In the genomic region with DNA sequence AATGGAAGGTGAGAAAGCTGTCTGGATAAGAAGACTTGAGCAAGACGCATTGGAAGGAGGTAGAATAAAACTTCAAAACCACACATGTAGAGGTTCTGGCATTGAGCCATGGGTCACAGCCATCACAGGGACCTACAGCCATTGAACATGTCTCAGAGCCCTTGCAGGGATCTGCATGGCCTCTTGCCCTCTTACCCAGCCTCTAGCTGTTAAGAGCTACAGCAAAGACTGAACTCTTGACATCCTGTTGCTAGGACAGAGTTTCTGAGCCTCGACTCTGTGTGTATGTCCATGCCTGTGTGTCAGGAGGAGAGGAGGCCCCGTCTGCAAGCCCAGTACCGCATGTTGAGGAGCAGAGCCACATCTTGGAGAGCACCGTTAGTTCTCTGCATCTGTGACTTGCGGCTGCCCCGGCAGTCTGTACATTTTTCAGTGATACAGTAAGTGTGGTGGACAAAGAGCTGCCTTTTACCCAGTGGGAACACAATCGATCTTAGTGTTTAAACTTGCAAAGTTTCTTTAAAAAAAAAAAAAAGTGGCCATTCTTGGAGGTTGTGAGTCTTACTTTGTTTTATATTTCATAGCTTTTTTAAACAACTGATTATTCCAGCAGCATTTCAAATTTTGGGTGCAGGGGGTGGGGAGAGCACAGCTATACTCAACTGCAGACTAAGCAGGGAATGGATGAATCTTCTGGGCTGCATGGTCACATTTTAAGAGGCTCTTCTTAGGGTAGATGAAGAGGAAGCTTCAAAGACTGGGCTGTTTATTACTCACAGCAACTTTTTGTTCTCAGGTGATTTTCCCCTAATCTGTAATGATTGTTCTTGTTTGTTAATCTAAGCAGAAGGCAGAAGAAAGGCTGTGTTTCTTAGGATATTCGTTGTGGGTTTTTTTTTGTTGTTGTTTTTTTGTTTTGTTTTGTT, we compare ENCODE assay signal across 26 cellular contexts.
"Had no signal": no experiment of that assay in that cellular context is flagged by ENCODE, and none has a peak within 500 bp of the region (broad histone marks: within the 10 kb centered on the region; RNA-seq: fewer than 3 reads in every experiment).

No MANE protein-coding gene starts in this region.

- ATAC-seq: activated T-cell treated with anti-CD3 and anti-CD28 coated beads, Interleukin-2, amount 50 U/mL, for 4 hours; gastroesophageal sphincter; sciatic nerve; stimulated activated effector memory CD8-positive, alpha-beta T cell treated with anti-CD3 and anti-CD28 coated beads, Interleukin-12 subunit alpha, Interleukin-12 subunit beta, amount 100 ng/mL, for 72 hours; T-cell had no signal

- H3K27me3 ChIP-seq: gastroesophageal sphincter, stomach, suprapubic skin, tibial nerve had no signal

- H3K4me1 ChIP-seq: gastroesophageal sphincter, stomach, suprapubic skin had no signal

- DNase-seq: activated CD4-positive, alpha-beta T cell treated with anti-CD3 and anti-CD28 coated beads for 1 hour; activated CD4-positive, alpha-beta T cell treated with anti-CD3 and anti-CD28 coated beads, Interleukin-2, amount 50 U/mL, for 4 hours; activated CD8-positive, alpha-beta memory T cell treated with anti-CD3 and anti-CD28 coated beads, Interleukin-2, amount 50 U/mL, for 48 hours; activated naive CD4-positive, alpha-beta T cell treated with anti-CD3 and anti-CD28 coated beads for 36 hours; activated naive CD8-positive, alpha-beta T cell treated with anti-CD3 and anti-CD28 coated beads, Interleukin-2, amount 10 ng/mL, durations not matched to agents 7 days and 5 days; activated T-cell treated with anti-CD3 and anti-CD28 coated beads, Interleukin-2, amount 50 U/mL, for 4 hours; amniotic stem cell; cerebellar nuclear complex; cortex of kidney; erythroblast; head of caudate nucleus; hypothalamus; occipital lobe; small intestine; stimulated activated CD4-positive, alpha-beta T cell treated with anti-CD3 and anti-CD28 coated beads, Interleukin-2, amount 100 ng/mL, for 24 hours; stomach; T-cell had no signal

- H3K4me3 Mint-ChIP-seq: activated naive CD4-positive, alpha-beta T cell treated with anti-CD3 and anti-CD28 coated beads for 36 hours; activated naive CD8-positive, alpha-beta T cell treated with anti-CD3 and anti-CD28 coated beads, Interleukin-2, amount 10 ng/mL, durations not matched to agents 7 days and 5 days; activated T-cell treated with anti-CD3 and anti-CD28 coated beads, Interleukin-2, amount 50 U/mL, for 4 hours; nephron; stimulated activated effector memory CD8-positive, alpha-beta T cell treated with anti-CD3 and anti-CD28 coated beads, Interleukin-12 subunit alpha, Interleukin-12 subunit beta, amount 100 ng/mL, for 72 hours; T-cell; T-helper 2 cell treated with Interferon-gamma antibody and Interleukin-4, amounts not matched to agents 5 μg/mL and 100 μg/mL, for 36 hours had no signal

- H3K4me3 ChIP-seq: gastroesophageal sphincter, stomach, suprapubic skin, tibial nerve had no signal

- H3K36me3 Mint-ChIP-seq: stimulated activated effector memory CD8-positive, alpha-beta T cell treated with anti-CD3 and anti-CD28 coated beads, Interleukin-12 subunit alpha, Interleukin-12 subunit beta, amount 100 ng/mL, for 72 hours; T-cell had no signal

- H3K9me3 ChIP-seq: gastroesophageal sphincter, stomach, suprapubic skin, tibial nerve had no signal

- H3K27ac ChIP-seq: gastroesophageal sphincter, stomach, suprapubic skin had no signal

- H3K27ac Mint-ChIP-seq: activated naive CD4-positive, alpha-beta T cell treated with anti-CD3 and anti-CD28 coated beads for 36 hours; activated naive CD8-positive, alpha-beta T cell treated with anti-CD3 and anti-CD28 coated beads, Interleukin-2, amount 10 ng/mL, durations not matched to agents 7 days and 5 days; activated T-helper 2 cell treated with anti-CD3 and anti-CD28 coated beads, Interferon-gamma antibody, Interleukin-2, Interleukin-4, amounts not matched to agents 10 μg/mL and 5 μg/mL and 100 μg/mL, durations not matched to agents 14 hours and 24 hours and 36 hours; nephron; stimulated activated effector memory CD8-positive, alpha-beta T cell treated with anti-CD3 and anti-CD28 coated beads, Interleukin-12 subunit alpha, Interleukin-12 subunit beta, amount 100 ng/mL, for 72 hours; T-cell; T-helper 2 cell treated with Interferon-gamma antibody and Interleukin-4, amounts not matched to agents 5 μg/mL and 100 μg/mL, for 36 hours had no signal

- H3K9me3 Mint-ChIP-seq: T-helper 2 cell treated with Interferon-gamma antibody and Interleukin-4, amounts not matched to agents 5 μg/mL and 100 μg/mL, for 36 hours had no signal

- H3K36me3 ChIP-seq: gastroesophageal sphincter, suprapubic skin, tibial nerve had no signal

- FAIRE-seq: endometrium, small intestine had no signal

- H3K4me1 Mint-ChIP-seq: activated naive CD8-positive, alpha-beta T cell treated with anti-CD3 and anti-CD28 coated beads, Interleukin-2, amount 10 ng/mL, durations not matched to agents 7 days and 5 days; nephron; stimulated activated effector memory CD8-positive, alpha-beta T cell treated with anti-CD3 and anti-CD28 coated beads, Interleukin-12 subunit alpha, Interleukin-12 subunit beta, amount 100 ng/mL, for 72 hours; T-cell had no signal
